In the genomic region with DNA sequence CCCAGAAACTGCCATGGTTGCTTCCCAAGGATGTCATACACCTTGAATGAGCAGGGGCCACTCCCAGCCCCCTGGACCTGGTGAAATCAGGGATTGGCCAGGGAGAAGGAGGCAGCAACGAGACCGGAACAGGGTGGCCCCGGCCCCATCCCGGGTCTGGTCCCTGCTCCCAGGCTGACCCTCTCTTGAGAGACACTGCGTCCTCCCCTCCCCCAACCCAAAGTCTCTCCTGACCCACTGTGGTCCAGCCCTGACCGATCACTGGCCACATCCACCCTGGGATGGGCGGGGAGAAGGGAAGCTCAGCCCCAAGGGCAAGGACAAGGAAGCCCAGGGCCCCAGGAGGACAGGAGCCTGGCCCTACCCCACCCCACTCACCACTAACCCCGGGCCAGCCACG, we compare ENCODE assay signal across 1 cellular context.
TF ChIP-seq lines count a peak whose summit lies in the region.

No MANE protein-coding gene starts in this region.

TF ChIP-seq in H1, 55 proteins besides CTCF, POLR2A, EP300 and RAD21:
- TF ChIP-seq GABPA (IDR thresholded peaks at IDR 0.05; ENCODE audit: borderline replicate concordance, insufficient read depth, low read length): no peak
- no peak for TF ChIP-seq CBX8 (IDR thresholded peaks at IDR 0.05; ENCODE audit: borderline replicate concordance, low read depth, low read length)
- no peak for TF ChIP-seq ZNF274 (IDR thresholded peaks at IDR 0.05; ENCODE audit: borderline replicate concordance, extremely low read depth, low read length)
- no peak for TF ChIP-seq BRCA1 (IDR thresholded peaks at IDR 0.05; ENCODE audit: low read depth, low read length)
- no peak for TF ChIP-seq SUZ12 (IDR thresholded peaks at IDR 0.05; ENCODE audit: low read length)
- no peak for TF ChIP-seq SIN3A (conservative IDR thresholded peaks at IDR 0.05 in 1 of 2, IDR thresholded peaks at IDR 0.05 in 1 of 2; ENCODE audit: low read depth in 1 of 2, low read length in 2 of 2)
- TF ChIP-seq SP4 (IDR thresholded peaks at IDR 0.05; ENCODE audit: low read length): no peak
- no peak for TF ChIP-seq YY1 (IDR thresholded peaks at IDR 0.05; ENCODE audit: low read depth, low read length)
- TF ChIP-seq BACH1 (IDR thresholded peaks at IDR 0.05; ENCODE audit: low read length): no peak
- TF ChIP-seq CBX5 (IDR thresholded peaks at IDR 0.05; ENCODE audit: low read depth, low read length): no peak
- TF ChIP-seq, protein P1, sequence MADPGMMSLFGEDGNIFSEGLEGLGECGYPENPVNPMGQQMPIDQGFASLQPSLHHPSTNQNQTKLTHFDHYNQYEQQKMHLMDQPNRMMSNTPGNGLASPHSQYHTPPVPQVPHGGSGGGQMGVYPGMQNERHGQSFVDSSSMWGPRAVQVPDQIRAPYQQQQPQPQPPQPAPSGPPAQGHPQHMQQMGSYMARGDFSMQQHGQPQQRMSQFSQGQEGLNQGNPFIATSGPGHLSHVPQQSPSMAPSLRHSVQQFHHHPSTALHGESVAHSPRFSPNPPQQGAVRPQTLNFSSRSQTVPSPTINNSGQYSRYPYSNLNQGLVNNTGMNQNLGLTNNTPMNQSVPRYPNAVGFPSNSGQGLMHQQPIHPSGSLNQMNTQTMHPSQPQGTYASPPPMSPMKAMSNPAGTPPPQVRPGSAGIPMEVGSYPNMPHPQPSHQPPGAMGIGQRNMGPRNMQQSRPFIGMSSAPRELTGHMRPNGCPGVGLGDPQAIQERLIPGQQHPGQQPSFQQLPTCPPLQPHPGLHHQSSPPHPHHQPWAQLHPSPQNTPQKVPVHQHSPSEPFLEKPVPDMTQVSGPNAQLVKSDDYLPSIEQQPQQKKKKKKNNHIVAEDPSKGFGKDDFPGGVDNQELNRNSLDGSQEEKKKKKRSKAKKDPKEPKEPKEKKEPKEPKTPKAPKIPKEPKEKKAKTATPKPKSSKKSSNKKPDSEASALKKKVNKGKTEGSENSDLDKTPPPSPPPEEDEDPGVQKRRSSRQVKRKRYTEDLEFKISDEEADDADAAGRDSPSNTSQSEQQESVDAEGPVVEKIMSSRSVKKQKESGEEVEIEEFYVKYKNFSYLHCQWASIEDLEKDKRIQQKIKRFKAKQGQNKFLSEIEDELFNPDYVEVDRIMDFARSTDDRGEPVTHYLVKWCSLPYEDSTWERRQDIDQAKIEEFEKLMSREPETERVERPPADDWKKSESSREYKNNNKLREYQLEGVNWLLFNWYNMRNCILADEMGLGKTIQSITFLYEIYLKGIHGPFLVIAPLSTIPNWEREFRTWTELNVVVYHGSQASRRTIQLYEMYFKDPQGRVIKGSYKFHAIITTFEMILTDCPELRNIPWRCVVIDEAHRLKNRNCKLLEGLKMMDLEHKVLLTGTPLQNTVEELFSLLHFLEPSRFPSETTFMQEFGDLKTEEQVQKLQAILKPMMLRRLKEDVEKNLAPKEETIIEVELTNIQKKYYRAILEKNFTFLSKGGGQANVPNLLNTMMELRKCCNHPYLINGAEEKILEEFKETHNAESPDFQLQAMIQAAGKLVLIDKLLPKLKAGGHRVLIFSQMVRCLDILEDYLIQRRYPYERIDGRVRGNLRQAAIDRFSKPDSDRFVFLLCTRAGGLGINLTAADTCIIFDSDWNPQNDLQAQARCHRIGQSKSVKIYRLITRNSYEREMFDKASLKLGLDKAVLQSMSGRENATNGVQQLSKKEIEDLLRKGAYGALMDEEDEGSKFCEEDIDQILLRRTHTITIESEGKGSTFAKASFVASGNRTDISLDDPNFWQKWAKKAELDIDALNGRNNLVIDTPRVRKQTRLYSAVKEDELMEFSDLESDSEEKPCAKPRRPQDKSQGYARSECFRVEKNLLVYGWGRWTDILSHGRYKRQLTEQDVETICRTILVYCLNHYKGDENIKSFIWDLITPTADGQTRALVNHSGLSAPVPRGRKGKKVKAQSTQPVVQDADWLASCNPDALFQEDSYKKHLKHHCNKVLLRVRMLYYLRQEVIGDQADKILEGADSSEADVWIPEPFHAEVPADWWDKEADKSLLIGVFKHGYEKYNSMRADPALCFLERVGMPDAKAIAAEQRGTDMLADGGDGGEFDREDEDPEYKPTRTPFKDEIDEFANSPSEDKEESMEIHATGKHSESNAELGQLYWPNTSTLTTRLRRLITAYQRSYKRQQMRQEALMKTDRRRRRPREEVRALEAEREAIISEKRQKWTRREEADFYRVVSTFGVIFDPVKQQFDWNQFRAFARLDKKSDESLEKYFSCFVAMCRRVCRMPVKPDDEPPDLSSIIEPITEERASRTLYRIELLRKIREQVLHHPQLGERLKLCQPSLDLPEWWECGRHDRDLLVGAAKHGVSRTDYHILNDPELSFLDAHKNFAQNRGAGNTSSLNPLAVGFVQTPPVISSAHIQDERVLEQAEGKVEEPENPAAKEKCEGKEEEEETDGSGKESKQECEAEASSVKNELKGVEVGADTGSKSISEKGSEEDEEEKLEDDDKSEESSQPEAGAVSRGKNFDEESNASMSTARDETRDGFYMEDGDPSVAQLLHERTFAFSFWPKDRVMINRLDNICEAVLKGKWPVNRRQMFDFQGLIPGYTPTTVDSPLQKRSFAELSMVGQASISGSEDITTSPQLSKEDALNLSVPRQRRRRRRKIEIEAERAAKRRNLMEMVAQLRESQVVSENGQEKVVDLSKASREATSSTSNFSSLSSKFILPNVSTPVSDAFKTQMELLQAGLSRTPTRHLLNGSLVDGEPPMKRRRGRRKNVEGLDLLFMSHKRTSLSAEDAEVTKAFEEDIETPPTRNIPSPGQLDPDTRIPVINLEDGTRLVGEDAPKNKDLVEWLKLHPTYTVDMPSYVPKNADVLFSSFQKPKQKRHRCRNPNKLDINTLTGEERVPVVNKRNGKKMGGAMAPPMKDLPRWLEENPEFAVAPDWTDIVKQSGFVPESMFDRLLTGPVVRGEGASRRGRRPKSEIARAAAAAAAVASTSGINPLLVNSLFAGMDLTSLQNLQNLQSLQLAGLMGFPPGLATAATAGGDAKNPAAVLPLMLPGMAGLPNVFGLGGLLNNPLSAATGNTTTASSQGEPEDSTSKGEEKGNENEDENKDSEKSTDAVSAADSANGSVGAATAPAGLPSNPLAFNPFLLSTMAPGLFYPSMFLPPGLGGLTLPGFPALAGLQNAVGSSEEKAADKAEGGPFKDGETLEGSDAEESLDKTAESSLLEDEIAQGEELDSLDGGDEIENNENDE (IDR thresholded peaks at IDR 0.05; ENCODE audit: insufficient replicate concordance, low read length): no peak
- no peak for TF ChIP-seq NANOG (IDR thresholded peaks at IDR 0.05; ENCODE audit: insufficient read depth, low read depth, low read length, poor library complexity, severe bottlenecking)
- no peak for TF ChIP-seq TAF1 (IDR thresholded peaks at IDR 0.05; ENCODE audit: low read depth, low read length)
- TF ChIP-seq, protein P2, sequence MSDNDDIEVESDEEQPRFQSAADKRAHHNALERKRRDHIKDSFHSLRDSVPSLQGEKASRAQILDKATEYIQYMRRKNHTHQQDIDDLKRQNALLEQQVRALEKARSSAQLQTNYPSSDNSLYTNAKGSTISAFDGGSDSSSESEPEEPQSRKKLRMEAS (IDR thresholded peaks at IDR 0.05): no peak
- TF ChIP-seq TEAD4 (IDR thresholded peaks at IDR 0.05; ENCODE audit: low read depth, low read length): no peak
- TF ChIP-seq, protein P3, sequence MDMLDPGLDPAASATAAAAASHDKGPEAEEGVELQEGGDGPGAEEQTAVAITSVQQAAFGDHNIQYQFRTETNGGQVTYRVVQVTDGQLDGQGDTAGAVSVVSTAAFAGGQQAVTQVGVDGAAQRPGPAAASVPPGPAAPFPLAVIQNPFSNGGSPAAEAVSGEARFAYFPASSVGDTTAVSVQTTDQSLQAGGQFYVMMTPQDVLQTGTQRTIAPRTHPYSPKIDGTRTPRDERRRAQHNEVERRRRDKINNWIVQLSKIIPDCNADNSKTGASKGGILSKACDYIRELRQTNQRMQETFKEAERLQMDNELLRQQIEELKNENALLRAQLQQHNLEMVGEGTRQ (IDR thresholded peaks at IDR 0.05; ENCODE audit: low read length): no peak
- TF ChIP-seq SP2 (IDR thresholded peaks at IDR 0.05; ENCODE audit: low read length): no peak
TF ChIP-seq in H1: peak in this region for 0.
